Comparison of ENCODE assay signal across 26 cellular contexts in genomic region chr5:179375236-179375685, GRCh38. TPM values are rescaled to one million over a fixed set of nuclear protein-coding genes. Genes with fewer than 3 reads are reported as not detected.
"Had no signal": no experiment of that assay in that cellular context is flagged by ENCODE, and none has a peak within 500 bp of the region (broad histone marks: within the 10 kb centered on the region; RNA-seq: fewer than 3 reads in every experiment).

No MANE protein-coding gene starts in this region.

- H3K9me3 Mint-ChIP-seq: activated B cell treated with CpG ODN at 0.5 μM for 24 hours; activated naive CD8-positive, alpha-beta T cell treated with anti-CD3 and anti-CD28 coated beads for 36 hours; activated T-cell treated with anti-CD3 and anti-CD28 coated beads, Interleukin-2, amount 50 U/mL, for 24 hours; activated T-helper 17 cell treated with anti-CD3 and anti-CD28 coated beads, Interleukin-2, amount 50 U/mL, for 72 hours; central memory CD8-positive, alpha-beta T cell; nephron had no signal

- H3K4me3 ChIP-seq: breast epithelium, colonic mucosa, left lung, lung, ovary, psoas muscle, right atrium auricular region had no signal

- ATAC-seq: activated CD4-positive, alpha-beta T cell treated with anti-CD3 and anti-CD28 coated beads for 36 hours; activated T-helper 17 cell treated with anti-CD3 and anti-CD28 coated beads, Interleukin-2, amount 50 U/mL, for 72 hours; left lung; psoas muscle had no signal

- H3K27ac Mint-ChIP-seq: activated B cell treated with CpG ODN at 0.5 μM for 24 hours; activated CD4-positive, alpha-beta T cell treated with anti-CD3 and anti-CD28 coated beads for 36 hours; activated naive CD8-positive, alpha-beta T cell treated with anti-CD3 and anti-CD28 coated beads for 36 hours; activated T-cell treated with anti-CD3 and anti-CD28 coated beads, Interleukin-2, amount 50 U/mL, for 24 hours; activated T-helper 17 cell treated with anti-CD3 and anti-CD28 coated beads, Interleukin-2, amount 50 U/mL, for 72 hours; nephron had no signal

- H3K9me3 ChIP-seq: breast epithelium, colonic mucosa, left lung, neutrophil, ovary, psoas muscle, right atrium auricular region had no signal

- H3K4me1 ChIP-seq: colonic mucosa, left lung, psoas muscle, right atrium auricular region had no signal

- H3K27ac ChIP-seq: breast epithelium, colonic mucosa, left lung, neutrophil, ovary, psoas muscle, right atrium auricular region had no signal

- H3K36me3 ChIP-seq: breast epithelium, colonic mucosa, left lung, neutrophil, ovary, right atrium auricular region had no signal

- DNase-seq: activated B cell treated with CpG ODN at 0.5 μM for 24 hours; activated CD4-positive, alpha-beta T cell treated with anti-CD3 and anti-CD28 coated beads for 36 hours; activated CD4-positive, alpha-beta T cell treated with anti-CD3 and anti-CD28 coated beads, Interleukin-2, amount 50 U/mL, for 4 hours; activated CD8-positive, alpha-beta memory T cell treated with anti-CD3 and anti-CD28 coated beads for 24 hours; activated CD8-positive, alpha-beta memory T cell treated with anti-CD3 and anti-CD28 coated beads, Interleukin-2, amount 50 U/mL, for 4 hours; activated naive CD4-positive, alpha-beta T cell treated with Interleukin-2 at 50 U/mL for 16 hours; activated naive CD8-positive, alpha-beta T cell treated with anti-CD3 and anti-CD28 coated beads for 36 hours; activated T-cell treated with anti-CD3 and anti-CD28 coated beads, Interleukin-2, amount 50 U/mL, for 24 hours; colonic mucosa; erythroblast; foreskin fibroblast; midbrain; psoas muscle; stimulated activated CD4-positive, alpha-beta T cell treated with anti-CD3 and anti-CD28 coated beads, Interleukin-4, amount 100 ng/mL, for 24 hours; stimulated activated naive CD4-positive, alpha-beta T cell treated with Interleukin-2 at 50 U/mL for 16 hours; T1000 had no signal

- H3K36me3 Mint-ChIP-seq: activated naive CD8-positive, alpha-beta T cell treated with anti-CD3 and anti-CD28 coated beads for 36 hours had no signal

- H3K4me3 Mint-ChIP-seq: activated B cell treated with CpG ODN at 0.5 μM for 24 hours; activated CD4-positive, alpha-beta T cell treated with anti-CD3 and anti-CD28 coated beads for 36 hours; activated naive CD8-positive, alpha-beta T cell treated with anti-CD3 and anti-CD28 coated beads for 36 hours; activated T-cell treated with anti-CD3 and anti-CD28 coated beads, Interleukin-2, amount 50 U/mL, for 24 hours; activated T-helper 17 cell treated with anti-CD3 and anti-CD28 coated beads, Interleukin-2, amount 50 U/mL, for 72 hours; central memory CD8-positive, alpha-beta T cell; nephron had no signal

- H3K27me3 Mint-ChIP-seq: activated B cell treated with CpG ODN at 0.5 μM for 24 hours; activated CD4-positive, alpha-beta T cell treated with anti-CD3 and anti-CD28 coated beads for 36 hours; activated naive CD8-positive, alpha-beta T cell treated with anti-CD3 and anti-CD28 coated beads for 36 hours; activated T-cell treated with anti-CD3 and anti-CD28 coated beads, Interleukin-2, amount 50 U/mL, for 24 hours; activated T-helper 17 cell treated with anti-CD3 and anti-CD28 coated beads, Interleukin-2, amount 50 U/mL, for 72 hours; central memory CD8-positive, alpha-beta T cell had no signal

- H3K27me3 ChIP-seq: breast epithelium, colonic mucosa, left lung, neutrophil, ovary, right atrium auricular region had no signal

- H3K4me1 Mint-ChIP-seq: activated B cell treated with CpG ODN at 0.5 μM for 24 hours; activated CD4-positive, alpha-beta T cell treated with anti-CD3 and anti-CD28 coated beads for 36 hours; activated naive CD8-positive, alpha-beta T cell treated with anti-CD3 and anti-CD28 coated beads for 36 hours; activated T-helper 17 cell treated with anti-CD3 and anti-CD28 coated beads, Interleukin-2, amount 50 U/mL, for 72 hours; central memory CD8-positive, alpha-beta T cell had no signal

RNA-seq across cellular contexts. Expression of gene ADAMTS2, which starts 30.0 kb away (rescaled TPM):
- total RNA-seq: activated B cell treated with CpG ODN at 0.5 μM for 24 hours; activated CD4-positive, alpha-beta T cell treated with anti-CD3 and anti-CD28 coated beads for 36 hours; activated naive CD8-positive, alpha-beta T cell treated with anti-CD3 and anti-CD28 coated beads for 36 hours; activated T-helper 17 cell treated with anti-CD3 and anti-CD28 coated beads, Interleukin-2, amount 50 U/mL, for 72 hours; T-helper 1 cell treated with Interleukin-12 subunit alpha and Interleukin-12 subunit beta and Interleukin-4 antibody, amounts not matched to agents 30 ng/mL and 1 ng/mL, for 36 hours had no signal
